22 cellular contexts compared by ENCODE assay signal in genomic region chr13:52736891-52737290, GRCh38.
"Had no signal": no experiment of that assay in that cellular context is flagged by ENCODE, and none has a peak within 500 bp of the region (broad histone marks: within the 10 kb centered on the region; RNA-seq: fewer than 3 reads in every experiment).

No MANE protein-coding gene starts in this region.

- H3K27ac ChIP-seq: epithelial cell of prostate, esophagus muscularis mucosa, gastrocnemius medialis, neutrophil, spleen, testis, tibial nerve, upper lobe of right lung, vagina had no signal

- H3K9me3 ChIP-seq: esophagus muscularis mucosa, gastrocnemius medialis, neutrophil, spleen, testis, tibial nerve, upper lobe of right lung, vagina had no signal

- DNase-seq: effector memory CD8-positive, alpha-beta T cell; gastrocnemius medialis; glutamatergic neuron; kidney; left cardiac atrium; mesendoderm; naive B cell; nephron progenitor cell; posterior cingulate gyrus; spleen; stimulated activated CD4-positive, alpha-beta T cell treated with anti-CD3 and anti-CD28 coated beads, Interleukin-15, amount 100 ng/mL, for 24 hours; stimulated activated CD4-positive, alpha-beta T cell treated with anti-CD3 and anti-CD28 coated beads, Interleukin-1b, Interleukin-23, amount 100 ng/mL, for 48 hours; stimulated activated CD4-positive, alpha-beta T cell treated with anti-CD3 and anti-CD28 coated beads, Interleukin-4, amount 100 ng/mL, for 24 hours; testis; upper lobe of right lung had no signal

- FAIRE-seq: kidney had no signal

- H3K4me3 ChIP-seq: esophagus muscularis mucosa, gastrocnemius medialis, spleen, testis, tibial nerve, upper lobe of right lung, vagina had no signal

- H3K4me1 ChIP-seq: gastrocnemius medialis, testis had no signal

- H3K27me3 ChIP-seq: testis, vagina had no signal

- H3K36me3 ChIP-seq: esophagus muscularis mucosa, gastrocnemius medialis, neutrophil, spleen, tibial nerve, upper lobe of right lung had no signal

- ATAC-seq: effector memory CD8-positive, alpha-beta T cell; gastrocnemius medialis; left cardiac atrium; sciatic nerve; stimulated activated memory B cell treated with anti-CD40 and anti-IgM and Interleukin-4, amounts not matched to agents 10 μg/mL and 1 μg/mL and 100 μg/mL, for 72 hours; upper lobe of right lung had no signal
